ENCODE assay signal across 18 cellular contexts in genomic region chr12:105507311-105508035, GRCh38.
DNase-seq lines count a peak whose midpoint lies in the region; ATAC-seq and TF ChIP-seq lines count a peak whose summit lies in the region.
"Had no signal": no experiment of that assay in that cellular context is flagged by ENCODE, and none has a peak within 500 bp of the region (broad histone marks: within the 10 kb centered on the region; RNA-seq: fewer than 3 reads in every experiment).

No MANE protein-coding gene starts in this region.

- TF ChIP-seq CTCF in PC-3 (conservative IDR thresholded peaks at IDR 0.05; ENCODE audit: low read depth, low read length) (no peak), transverse colon (IDR thresholded peaks at IDR 0.05) (no peak)

- H3K23ac ChIP-seq in mesenchymal stem cell (ENCODE audit: low read length in 2 of 2): no peak overlapping the region

- no peaks in the 10 kb centered on the region for H3K36me3 ChIP-seq in PC-3 (ENCODE audit: low read depth, low read length)
- no peaks in the 10 kb centered on the region for H3K36me3 ChIP-seq in mesenchymal stem cell (ENCODE audit: control insufficient read depth in 1 of 2, insufficient read depth in 2 of 2, low read depth in 1 of 2, low read length in 2 of 2)
- H3K36me3 ChIP-seq in transverse colon: no peaks in the 10 kb centered on the region

- H3K27ac ChIP-seq in PC-3 (ENCODE audit: low read length) (peak overlapping the region; percentile 5; the same call in 1 of the 2 replicates), mesenchymal stem cell (ENCODE audit: low read length, poor library complexity, severe bottlenecking) (peak overlapping the region; percentile 4), transverse colon (no peak overlapping the region)

- H3K4me2 ChIP-seq in PC-3 (ENCODE audit: low read length) (peak overlapping the region; percentile 5; the same call in 1 of the 2 replicates), mesenchymal stem cell (ENCODE audit: low read length, poor library complexity, severe bottlenecking) (no peak overlapping the region)

- H3K9me2 ChIP-seq in PC-3 (replicated peaks; ENCODE audit: low read length): no peaks in the 10 kb centered on the region

- H2BK5ac ChIP-seq in mesenchymal stem cell (ENCODE audit: low read depth, low read length, poor library complexity, severe bottlenecking): peak overlapping the region; percentile 3

- 88% methylated on average over 6 of the region's 10 CpGs for WGBS in mesenchymal stem cell
- 82 to 84% methylated on average over 8 to 10 of the region's 10 CpGs for WGBS in transverse colon (ENCODE audit: low coverage in 1 of 2), 2 donors

- H3K9ac ChIP-seq in PC-3 (ENCODE audit: low read length) (no peak overlapping the region), mesenchymal stem cell (ENCODE audit: low read length) (no peak overlapping the region)

- no peak for TF ChIP-seq EP300 in transverse colon (IDR thresholded peaks at IDR 0.05; ENCODE audit: low read depth)

- DNase-seq in PC-3 (no peak), dermis microvascular lymphatic vessel endothelial cell (ENCODE audit: low read depth in 2 of 2) (peak; percentile 50 to 55), mesenchymal stem cell (no peak), sciatic nerve (ENCODE audit: low spot score) (no peak), UCSD-AML1 (lab: John Stamatoyannopoulos, UW; ENCODE audit: unreplicated experiment) (no peak), transverse colon (no peak)
- DNase-seq: Calu3; CD4-positive, alpha-beta T cell; DMS79 treated with DMSO at 0.1 percent for 48 hours; GF-D8; KG1; NCI-H1092; NCI-H226; NCI-H526 treated with DMSO at 0.1 percent for 48 hours; NK-92 treated with Interleukin-12 subunit alpha and Interleukin-12 subunit beta, amount 100 ng/mL, for 24 hours; OCI-M1 had no signal

- no peak overlapping the region for H2AFZ ChIP-seq in PC-3 (ENCODE audit: low read length)
- no peak overlapping the region for H2AFZ ChIP-seq in mesenchymal stem cell (ENCODE audit: low read depth, low read length)

- H3K4me1 ChIP-seq in PC-3 (ENCODE audit: insufficient read depth, low read length) (peaks cover 22% of the 10 kb centered on the region), mesenchymal stem cell (ENCODE audit: control insufficient read depth, insufficient read depth, low read depth, low read length) (peaks cover 5% of the 10 kb centered on the region), transverse colon (no peaks in the 10 kb centered on the region)

- in situ Hi-C loops in transverse colon (cut with MboI; ENCODE audit: low pct_ligation_motif_present in 1 of 4, low pct_unique_long_range_greater_than_20kb in 1 of 4, low sequenced_read_pairs in 3 of 4): no loop called here

- no peak overlapping the region for H4K91ac ChIP-seq in mesenchymal stem cell (ENCODE audit: low read length)

- H3K79me2 ChIP-seq in PC-3 (ENCODE audit: low read length): no peaks in the 10 kb centered on the region

- no peak overlapping the region for H3K4me3 ChIP-seq in PC-3 (ENCODE audit: low read length)
- H3K4me3 ChIP-seq in mesenchymal stem cell (ENCODE audit: insufficient read depth in 1 of 2, low read depth in 1 of 2, low read length in 2 of 2): no peak overlapping the region
- no peak overlapping the region for H3K4me3 ChIP-seq in transverse colon

- no peak overlapping the region for H2BK120ac ChIP-seq in mesenchymal stem cell (ENCODE audit: low read depth, low read length)

- no peak overlapping the region for H3K4ac ChIP-seq in mesenchymal stem cell (ENCODE audit: low read depth in 1 of 2, low read length in 2 of 2)

- ATAC-seq in PC-3 (no peak; the same call in 1 of the 2 replicates), sciatic nerve (peak; percentile 62), GM18505 (IDR thresholded peaks at IDR 0.05; ENCODE audit: unreplicated experiment) (no peak), HG02642 (IDR thresholded peaks at IDR 0.05; ENCODE audit: poor library complexity, unreplicated experiment) (no peak)

- no peak overlapping the region for H2BK12ac ChIP-seq in mesenchymal stem cell (ENCODE audit: low read length in 2 of 2)

- no TSS peak for BruUV-seq in PC-3 (replicated peaks; lab: Mats Ljungman, UMichigan)

- POLR2A ChIA-PET in PC-3 (lab: Charles Lee; ENCODE audit: unreplicated experiment): no interaction called here

- TF ChIP-seq POLR2A in transverse colon (IDR thresholded peaks at IDR 0.05) (no peak), GM18505 (IDR thresholded peaks at IDR 0.05; ENCODE audit: borderline replicate concordance, extremely low read depth, insufficient read depth, insufficient read length) (no peak)

- no peak overlapping the region for H2BK15ac ChIP-seq in mesenchymal stem cell (ENCODE audit: low read depth, poor library complexity, severe bottlenecking)

- H4K8ac ChIP-seq in mesenchymal stem cell (ENCODE audit: low read length): no peak overlapping the region

- CTCF ChIA-PET in PC-3 (lab: Charles Lee): no interaction called here

- H2AK5ac ChIP-seq in mesenchymal stem cell (ENCODE audit: low read length, severe bottlenecking): peak overlapping the region; percentile 74

- no peaks in the 10 kb centered on the region for H3K79me1 ChIP-seq in mesenchymal stem cell (replicated peaks; ENCODE audit: low read length, poor library complexity, severe bottlenecking)

- no peaks in the 10 kb centered on the region for H3K9me3 ChIP-seq in PC-3 (ENCODE audit: low read length)
- no peaks in the 10 kb centered on the region for H3K9me3 ChIP-seq in mesenchymal stem cell (ENCODE audit: control insufficient read depth, low read length)
- H3K9me3 ChIP-seq in transverse colon: no peaks in the 10 kb centered on the region

- no peaks in the 10 kb centered on the region for H4K20me1 ChIP-seq in PC-3 (ENCODE audit: low read length)

- H3K14ac ChIP-seq in mesenchymal stem cell (ENCODE audit: low read length in 2 of 2): no peak overlapping the region

- H3K18ac ChIP-seq in mesenchymal stem cell (ENCODE audit: low read depth in 1 of 2, low read length in 2 of 2): no peak overlapping the region

- peaks cover 10% of the 10 kb centered on the region; the same call in 1 of the 2 replicates for H3K27me3 ChIP-seq in PC-3 (ENCODE audit: low read length)
- H3K27me3 ChIP-seq in mesenchymal stem cell (ENCODE audit: control insufficient read depth in 1 of 2, insufficient read depth in 1 of 2, low read length in 2 of 2): peaks cover 0 to 24% of the 10 kb centered on the region in 2 experiments
- H3K27me3 ChIP-seq in transverse colon: no peaks in the 10 kb centered on the region

- intact Hi-C loops in PC-3 (cut with micrococcal nuclease) (no loop called here), sciatic nerve (cut with DNase I) (no loop called here), transverse colon (cut with DNase I; ENCODE audit: low total_unique reads) (no loop called here)

- H3F3A ChIP-seq in PC-3 (ENCODE audit: low read length, unreplicated experiment): no peaks in the 10 kb centered on the region

Comparison
In these comparisons a context has a peak if more than half of its experiments do, and no peak if none do; other contexts are left out.
1. DNase-seq: peak in dermis microvascular lymphatic vessel endothelial cell (2 of 2); none in PC-3 (single experiment), mesenchymal stem cell (single experiment), sciatic nerve (single experiment), UCSD-AML1 (single experiment) and transverse colon (single experiment).
2. H3K27ac ChIP-seq: peak in PC-3 (single experiment) and mesenchymal stem cell (single experiment); none in transverse colon (0 of 4).